In the genomic region with DNA sequence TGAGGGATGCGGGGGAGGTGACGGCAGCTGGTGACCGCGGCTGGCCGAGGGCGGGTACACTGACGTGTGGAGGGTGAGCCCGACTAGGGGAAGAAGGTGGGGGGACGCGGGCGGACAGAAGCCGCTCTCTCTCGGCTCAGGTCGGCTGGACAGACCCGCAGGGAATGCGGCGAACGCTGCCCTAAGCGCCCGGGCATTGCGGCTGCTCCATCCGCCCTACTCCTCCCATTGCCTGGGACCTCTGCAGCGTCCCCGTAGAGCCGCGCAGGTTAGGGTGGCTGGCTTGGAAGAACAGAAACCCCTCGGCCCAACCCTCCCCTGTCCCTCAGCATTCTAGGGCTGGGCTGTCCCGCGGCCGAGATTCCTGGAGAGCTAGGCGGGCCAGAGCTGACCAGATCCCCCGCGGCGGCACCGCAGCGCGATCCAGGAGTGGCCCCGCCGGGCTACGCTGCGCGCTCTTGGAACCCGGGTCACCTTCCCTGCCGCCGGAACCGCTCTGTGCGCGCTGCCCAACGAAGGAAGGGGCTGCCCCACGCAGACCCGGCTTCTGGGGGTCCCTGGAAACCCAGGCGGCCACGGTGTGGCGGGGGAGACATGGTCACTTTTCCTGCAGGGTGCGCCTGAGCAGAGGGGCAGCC, we compare ENCODE assay signal across 14 cellular contexts. TPM values are rescaled to one million over a fixed set of nuclear protein-coding genes. Genes with fewer than 3 reads are reported as not detected.
DNase-seq lines count a peak whose midpoint lies in the region; ATAC-seq and TF ChIP-seq lines count a peak whose summit lies in the region.
"Had no signal": no experiment of that assay in that cellular context is flagged by ENCODE, and none has a peak within 500 bp of the region (broad histone marks: within the 10 kb centered on the region; RNA-seq: fewer than 3 reads in every experiment).

No MANE protein-coding gene starts in this region.

- in situ Hi-C loops in brain microvascular endothelial cell (cut with HindIII; ENCODE audit: low pct_ligation_motif_present, low sequenced_read_pairs), result no loop called here

- peaks cover 100% of the 10 kb centered on the region for H3K27me3 ChIP-seq in left ventricle myocardium inferior (ENCODE audit: low read depth)
- H3K27me3 ChIP-seq in WERI-Rb-1 (ENCODE audit: insufficient read depth, low read depth, severe bottlenecking), result no peaks in the 10 kb centered on the region
- H3K27me3 ChIP-seq in lower lobe of right lung (ENCODE audit: low read depth), result peaks cover 83% of the 10 kb centered on the region
- peaks cover under 1% of the 10 kb centered on the region for H3K27me3 ChIP-seq in testis
- H3K27me3 ChIP-seq in brain microvascular endothelial cell (replicated peaks), result peaks cover 93% of the 10 kb centered on the region

- TF ChIP-seq CTCF in left ventricle myocardium inferior (IDR thresholded peaks at IDR 0.05; ENCODE audit: borderline replicate concordance), result no peak
- TF ChIP-seq CTCF in WERI-Rb-1 (IDR thresholded peaks at IDR 0.05; ENCODE audit: low read depth, low read length), result no peak
- TF ChIP-seq CTCF in lower lobe of right lung (IDR thresholded peaks at IDR 0.05), result no peak
- no peak for TF ChIP-seq CTCF in testis (IDR thresholded peaks at IDR 0.05)
- no peak for TF ChIP-seq CTCF in brain microvascular endothelial cell (IDR thresholded peaks at IDR 0.05; ENCODE audit: low read depth, low read length, missing control alignments)

- H3K9me3 ChIP-seq in left ventricle myocardium inferior (replicated peaks) (no peaks in the 10 kb centered on the region), WERI-Rb-1 (ENCODE audit: severe bottlenecking) (no peaks in the 10 kb centered on the region), lower lobe of right lung (no peaks in the 10 kb centered on the region), testis (no peaks in the 10 kb centered on the region)
- H3K9me3 ChIP-seq: neutrophil, uterus had no signal

- TF ChIP-seq POLR2A in testis (IDR thresholded peaks at IDR 0.05), result no peak

- WGBS in testis, 2 donors, result 1 to 5% methylated on average over 6 to 27 of the region's 55 CpGs

- DNase-seq in left ventricle myocardium inferior (no peak), left ventricle myocardium superior (no peak), WERI-Rb-1 (peak; percentile 78), lower lobe of right lung (peak; percentile 50), testis (peak; percentile 57), NCI-H2029 treated with DMSO at 0.1 percent for 48 hours (lab: John Stamatoyannopoulos, UW) (no peak), Kasumi-1 (lab: John Stamatoyannopoulos, UW) (no peak), brain microvascular endothelial cell (no peak)
- DNase-seq: activated B cell treated with CpG ODN at 0.5 μM for 24 hours; activated effector memory CD4-positive, alpha-beta T cell treated with anti-CD3 and anti-CD28 coated beads, Interleukin-2, amount 50 U/mL, for 16 hours; uterus had no signal

- no peak overlapping the region for H3K27ac ChIP-seq in left ventricle myocardium inferior (replicated peaks)
- H3K27ac ChIP-seq in WERI-Rb-1, result peak overlapping the region; percentile 29
- H3K27ac ChIP-seq in lower lobe of right lung, result no peak overlapping the region
- H3K27ac ChIP-seq in testis, result no peak overlapping the region
- no peak overlapping the region for H3K27ac ChIP-seq in brain microvascular endothelial cell
- H3K27ac ChIP-seq: BLaER1 treated with 17β-estradiol and CSF1 and Interleukin-3, amounts not matched to agents 10 nM and 100 nM; neutrophil; uterus had no signal

- ATAC-seq in left ventricle myocardium superior (no peak), lower lobe of right lung (no peak)

- intact Hi-C loops in left ventricle myocardium inferior (cut with micrococcal nuclease) (no loop called here), left ventricle myocardium superior (cut with micrococcal nuclease) (no loop called here), lower lobe of right lung (cut with DNase I) (no loop called here), testis (cut with DNase I; ENCODE audit: low total_unique reads) (no loop called here)

- H3K4me3 ChIP-seq in left ventricle myocardium inferior, result peak overlapping the region; percentile 39
- no peak overlapping the region for H3K4me3 ChIP-seq in WERI-Rb-1 (ENCODE audit: low read depth, low read length)
- peak overlapping the region; percentile 3 for H3K4me3 ChIP-seq in lower lobe of right lung
- H3K4me3 ChIP-seq in testis, result peak overlapping the region in 1 of 2 donors; percentile 12
- H3K4me3 ChIP-seq in brain microvascular endothelial cell (ENCODE audit: low read depth, low read length), result no peak overlapping the region
- H3K4me3 ChIP-seq: uterus had no signal

- H3K36me3 ChIP-seq in left ventricle myocardium inferior (no peaks in the 10 kb centered on the region), WERI-Rb-1 (no peaks in the 10 kb centered on the region), lower lobe of right lung (no peaks in the 10 kb centered on the region), testis (ENCODE audit: low read depth, missing control alignments) (no peaks in the 10 kb centered on the region), brain microvascular endothelial cell (replicated peaks) (no peaks in the 10 kb centered on the region)
- H3K36me3 ChIP-seq: BLaER1 treated with 17β-estradiol and CSF1 and Interleukin-3, amounts not matched to agents 10 nM and 100 nM; neutrophil; uterus had no signal

- H3K4me1 ChIP-seq in left ventricle myocardium inferior (peaks cover 31% of the 10 kb centered on the region), lower lobe of right lung (peaks cover 30% of the 10 kb centered on the region), testis (peaks cover 21% of the 10 kb centered on the region)

RNA-seq across cellular contexts. Expression of gene DLX4, which starts 3.0 kb away (rescaled TPM):
- total RNA-seq in left ventricle myocardium inferior, result not detected
- not detected for total RNA-seq in left ventricle myocardium superior
- total RNA-seq in lower lobe of right lung, result 3.0 TPM
- total RNA-seq in testis, result 1 to 10 TPM in 1 of 2 donors, under 1 TPM in 1; 0.37 to 1.2 TPM
- polyA plus RNA-seq in testis (ENCODE audit: insufficient read depth, low read depth, low replicate concordance), result 0.30 TPM
- total RNA-seq: dermis microvascular lymphatic vessel endothelial cell, uterus had no signal

RNA-seq across cellular contexts. Expression of gene DLX3, which starts 23.1 kb away (rescaled TPM):
- not detected for total RNA-seq in left ventricle myocardium inferior
- not detected for total RNA-seq in left ventricle myocardium superior
- total RNA-seq in lower lobe of right lung, result 0.38 TPM
- 1 to 10 TPM; 1.4 to 1.5 TPM for total RNA-seq in testis
- polyA plus RNA-seq in testis (ENCODE audit: insufficient read depth, low read depth, low replicate concordance), result 1.0 TPM
- total RNA-seq: activated B cell treated with CpG ODN at 0.5 μM for 24 hours, dermis microvascular lymphatic vessel endothelial cell had no signal

Comparison
In these comparisons a context has a peak if more than half of its experiments do, and no peak if none do; other contexts are left out.
1. DNase-seq: peak in WERI-Rb-1 (single experiment), lower lobe of right lung (single experiment) and testis (single experiment); none in left ventricle myocardium inferior (single experiment), left ventricle myocardium superior (single experiment), NCI-H2029 treated with DMSO at 0.1 percent for 48 hours (single experiment), Kasumi-1 (0 of 2) and brain microvascular endothelial cell (single experiment).
2. H3K4me3 ChIP-seq: peak in left ventricle myocardium inferior (single experiment) and lower lobe of right lung (single experiment); none in WERI-Rb-1 (single experiment) and brain microvascular endothelial cell (single experiment).